Comparison of ENCODE assay signal across 16 cellular contexts in genomic region chr11:690738-691633, GRCh38. TPM values are rescaled to one million over a fixed set of nuclear protein-coding genes. Genes with fewer than 3 reads are reported as not detected.
A peak's percentile ranks its signal among the peaks of the same experiment; 100 is the strongest.
DNase-seq lines count a peak whose midpoint lies in the region; ATAC-seq and TF ChIP-seq lines count a peak whose summit lies in the region.
"Had no signal": no experiment of that assay in that cellular context is flagged by ENCODE, and none has a peak within 500 bp of the region (broad histone marks: within the 10 kb centered on the region; RNA-seq: fewer than 3 reads in every experiment).

No MANE protein-coding gene starts in this region.

- H3K4me1 ChIP-seq in thymus (ENCODE audit: control insufficient read depth, insufficient read depth, low read length) (peaks cover 13% of the 10 kb centered on the region), PC-9 (replicated peaks; ENCODE audit: insufficient read depth) (0 out of 2 replicates have a peak, but pooled peaks cover 18% of the 10 kb centered on the region)

- H2AFZ ChIP-seq in PC-9 = no peak overlapping the region

- H3K9me3 Mint-ChIP-seq in activated naive CD4-positive, alpha-beta T cell treated with anti-CD3 and anti-CD28 coated beads, Interleukin-2, amount 10 ng/mL, durations not matched to agents 7 days and 5 days = no peaks in the 10 kb centered on the region
- no peaks in the 10 kb centered on the region for H3K9me3 Mint-ChIP-seq in activated CD8-positive, alpha-beta T cell treated with anti-CD3 and anti-CD28 coated beads, Interleukin-2, amount 10 ng/mL, durations not matched to agents 7 days and 5 days (ENCODE audit: insufficient read depth)
- H3K9me3 Mint-ChIP-seq: natural killer cell treated with Interleukin-12 subunit alpha and Interleukin-12 subunit beta and Interleukin-15 and Interleukin-18, amount 100 ng/mL, for 72 hours had no signal

- POLR2A ChIA-PET in activated CD8-positive, alpha-beta T cell treated with anti-CD3 and anti-CD28 coated beads, Interleukin-2, amount 10 ng/mL, durations not matched to agents 7 days and 5 days (lab: Charles Lee) = no interaction called here
- POLR2A ChIA-PET in PC-9 (lab: Charles Lee; ENCODE audit: unreplicated experiment) = no interaction called here

- H3K4me2 ChIP-seq in PC-9 = no peak overlapping the region

- peaks cover 6% of the 10 kb centered on the region for H3K27me3 Mint-ChIP-seq in activated naive CD4-positive, alpha-beta T cell treated with anti-CD3 and anti-CD28 coated beads, Interleukin-2, amount 10 ng/mL, durations not matched to agents 7 days and 5 days
- no peaks in the 10 kb centered on the region for H3K27me3 Mint-ChIP-seq in activated CD8-positive, alpha-beta T cell treated with anti-CD3 and anti-CD28 coated beads, Interleukin-2, amount 10 ng/mL, durations not matched to agents 7 days and 5 days (ENCODE audit: low read depth)
- H3K27me3 Mint-ChIP-seq: natural killer cell treated with Interleukin-12 subunit alpha and Interleukin-12 subunit beta and Interleukin-15 and Interleukin-18, amount 100 ng/mL, for 72 hours had no signal

- TF ChIP-seq CTCF in fibroblast of villous mesenchyme (IDR thresholded peaks at IDR 0.05; ENCODE audit: insufficient read depth, low read depth, low read length) = no peak
- TF ChIP-seq CTCF in PC-9 (conservative IDR thresholded peaks at IDR 0.05) = no peak

- H3K4me3 ChIP-seq in fibroblast of villous mesenchyme (ENCODE audit: low read depth, low read length) (no peak overlapping the region), thymus (ENCODE audit: low read length) (no peak overlapping the region), PC-9 (no peak overlapping the region)

- H4K20me1 ChIP-seq in PC-9 (ENCODE audit: insufficient read depth) = peaks cover 11% of the 10 kb centered on the region

- DNase-seq in activated naive CD4-positive, alpha-beta T cell treated with anti-CD3 and anti-CD28 coated beads, Interleukin-2, amount 10 ng/mL, durations not matched to agents 7 days and 5 days = peak; percentile 62
- no peak for DNase-seq in activated naive CD4-positive, alpha-beta T cell treated with Interleukin-2 at 50 U/mL for 16 hours
- DNase-seq in activated CD8-positive, alpha-beta T cell treated with anti-CD3 and anti-CD28 coated beads, Interleukin-2, amount 10 ng/mL, durations not matched to agents 7 days and 5 days = peak; percentile 38
- DNase-seq in fibroblast of villous mesenchyme (ENCODE audit: low read depth) = peak; percentile 35
- no peak for DNase-seq in PC-9
- DNase-seq in GM03348 (ENCODE audit: low spot score) = no peak
- DNase-seq: foreskin keratinocyte; NCI-H1105; NCI-H510A; stimulated activated CD4-positive, alpha-beta T cell treated with anti-CD3 and anti-CD28 coated beads, Interleukin-12 subunit alpha, Interleukin-12 subunit beta, amount 100 ng/mL, for 4 hours; stimulated activated CD8-positive, alpha-beta memory T cell treated with anti-CD3 and anti-CD28 coated beads, Interleukin-4, amount 100 ng/mL, for 48 hours; T1000 had no signal

- H3K9me3 ChIP-seq in thymus (ENCODE audit: control insufficient read depth) = no peaks in the 10 kb centered on the region
- H3K9me3 ChIP-seq in PC-9 (ENCODE audit: insufficient read depth, low read depth) = no peaks in the 10 kb centered on the region

- CTCF ChIA-PET in activated naive CD4-positive, alpha-beta T cell treated with anti-CD3 and anti-CD28 coated beads, Interleukin-2, amount 10 ng/mL, durations not matched to agents 7 days and 5 days (lab: Charles Lee) = interaction anchor here (0.8 to 2.4 kb wide), 4 partner anchors 10 to 33 kb away, joined by 3 to 11 read pairs (median 5); no protein-coding TSS in a partner anchor
- CTCF ChIA-PET in activated CD8-positive, alpha-beta T cell treated with anti-CD3 and anti-CD28 coated beads, Interleukin-2, amount 10 ng/mL, durations not matched to agents 7 days and 5 days (lab: Charles Lee) = interaction anchor here (1.1 kb wide), 2 partner anchors 35 to 36 kb away, joined by 3 to 4 read pairs; no protein-coding TSS in a partner anchor
- CTCF ChIA-PET in PC-9 (lab: Charles Lee) = no interaction called here

- no peaks in the 10 kb centered on the region for H3K9me2 ChIP-seq in PC-9 (ENCODE audit: insufficient read depth)

- BruUV-seq in PC-9 (replicated peaks; lab: Mats Ljungman, UMichigan) = no TSS peak

- H3F3A ChIP-seq in PC-9 (ENCODE audit: insufficient read depth, low read depth) = no peaks in the 10 kb centered on the region

- peak overlapping the region; percentile 87 for H3K27ac Mint-ChIP-seq in activated naive CD4-positive, alpha-beta T cell treated with anti-CD3 and anti-CD28 coated beads, Interleukin-2, amount 10 ng/mL, durations not matched to agents 7 days and 5 days
- H3K27ac Mint-ChIP-seq in activated CD8-positive, alpha-beta T cell treated with anti-CD3 and anti-CD28 coated beads, Interleukin-2, amount 10 ng/mL, durations not matched to agents 7 days and 5 days = no peak overlapping the region

- peaks cover 48% of the 10 kb centered on the region for H3K4me1 Mint-ChIP-seq in activated naive CD4-positive, alpha-beta T cell treated with anti-CD3 and anti-CD28 coated beads, Interleukin-2, amount 10 ng/mL, durations not matched to agents 7 days and 5 days
- peaks cover 45% of the 10 kb centered on the region for H3K4me1 Mint-ChIP-seq in activated CD8-positive, alpha-beta T cell treated with anti-CD3 and anti-CD28 coated beads, Interleukin-2, amount 10 ng/mL, durations not matched to agents 7 days and 5 days (ENCODE audit: low read depth)

- H3K27me3 ChIP-seq in thymus (ENCODE audit: control insufficient read depth, insufficient read depth) (no peaks in the 10 kb centered on the region), PC-9 (ENCODE audit: insufficient read depth, low read depth) (no peaks in the 10 kb centered on the region)
- H3K27me3 ChIP-seq: foreskin keratinocyte had no signal

- peaks cover 43% of the 10 kb centered on the region for H3K36me3 ChIP-seq in thymus (ENCODE audit: control insufficient read depth, insufficient read depth)
- H3K36me3 ChIP-seq in PC-9 (ENCODE audit: low read depth) = no peaks in the 10 kb centered on the region

- intact Hi-C loops in PC-9 (cut with micrococcal nuclease; ENCODE audit: unreplicated experiment) = no loop called here

- peak overlapping the region; percentile 85 for H3K4me3 Mint-ChIP-seq in activated naive CD4-positive, alpha-beta T cell treated with anti-CD3 and anti-CD28 coated beads, Interleukin-2, amount 10 ng/mL, durations not matched to agents 7 days and 5 days
- peak overlapping the region; percentile 8 for H3K4me3 Mint-ChIP-seq in activated CD8-positive, alpha-beta T cell treated with anti-CD3 and anti-CD28 coated beads, Interleukin-2, amount 10 ng/mL, durations not matched to agents 7 days and 5 days
- H3K4me3 Mint-ChIP-seq: natural killer cell treated with Interleukin-12 subunit alpha and Interleukin-12 subunit beta and Interleukin-15 and Interleukin-18, amount 100 ng/mL, for 72 hours had no signal

- no peak for ATAC-seq in activated CD8-positive, alpha-beta T cell treated with anti-CD3 and anti-CD28 coated beads, Interleukin-2, amount 10 ng/mL, durations not matched to agents 7 days and 5 days
- ATAC-seq in GM21367 (IDR thresholded peaks at IDR 0.05; ENCODE audit: unreplicated experiment) = no peak
- ATAC-seq: foreskin keratinocyte; natural killer cell treated with Interleukin-12 subunit alpha and Interleukin-12 subunit beta and Interleukin-15 and Interleukin-18, amount 100 ng/mL, for 72 hours had no signal

- H3K79me2 ChIP-seq in PC-9 (ENCODE audit: low read depth) = peaks cover 34% of the 10 kb centered on the region

- WGBS in thymus = 87% methylated on average over 27 of the region's 27 CpGs

- H3K36me3 Mint-ChIP-seq in activated naive CD4-positive, alpha-beta T cell treated with anti-CD3 and anti-CD28 coated beads, Interleukin-2, amount 10 ng/mL, durations not matched to agents 7 days and 5 days = peaks cover 46% of the 10 kb centered on the region
- H3K36me3 Mint-ChIP-seq in activated CD8-positive, alpha-beta T cell treated with anti-CD3 and anti-CD28 coated beads, Interleukin-2, amount 10 ng/mL, durations not matched to agents 7 days and 5 days (ENCODE audit: low read depth) = peaks cover 32% of the 10 kb centered on the region
- H3K36me3 Mint-ChIP-seq: natural killer cell treated with Interleukin-12 subunit alpha and Interleukin-12 subunit beta and Interleukin-15 and Interleukin-18, amount 100 ng/mL, for 72 hours had no signal

- H3K27ac ChIP-seq in thymus (ENCODE audit: low read depth) (peak overlapping the region; percentile 40), PC-9 (no peak overlapping the region)
- H3K27ac ChIP-seq: foreskin keratinocyte had no signal

RNA-seq across cellular contexts. Expression of gene DEAF1, which starts 4.0 kb away (rescaled TPM):
- total RNA-seq in activated CD8-positive, alpha-beta T cell treated with anti-CD3 and anti-CD28 coated beads, Interleukin-2, amount 10 ng/mL, durations not matched to agents 7 days and 5 days = 10 to 100 TPM; 34.1 to 36.7 TPM
- 33.7 and 33.8 TPM in 2 replicates for total RNA-seq in fibroblast of villous mesenchyme
- 27.2 TPM for polyA plus RNA-seq in thymus
- 36.9 and 44.4 TPM in 2 replicates for total RNA-seq in PC-9 (2021)

RNA-seq across cellular contexts. Expression of gene TMEM80, which starts 4.6 kb away (rescaled TPM):
- 10 to 100 TPM; 27.1 to 29.8 TPM for total RNA-seq in activated CD8-positive, alpha-beta T cell treated with anti-CD3 and anti-CD28 coated beads, Interleukin-2, amount 10 ng/mL, durations not matched to agents 7 days and 5 days
- 13.0 and 16.8 TPM in 2 replicates for total RNA-seq in fibroblast of villous mesenchyme
- polyA plus RNA-seq in thymus = 31.1 TPM
- 34.0 and 36.6 TPM in 2 replicates for total RNA-seq in PC-9 (2021)

RNA-seq across cellular contexts. Expression of gene EPS8L2, which starts 15.0 kb away (rescaled TPM):
- total RNA-seq in activated CD8-positive, alpha-beta T cell treated with anti-CD3 and anti-CD28 coated beads, Interleukin-2, amount 10 ng/mL, durations not matched to agents 7 days and 5 days = 10 to 100 TPM; 13.9 to 15.0 TPM
- total RNA-seq in fibroblast of villous mesenchyme (42.5 and 55.3 TPM in 2 replicates), PC-9 (2021) (228 and 229 TPM in 2 replicates)
- polyA plus RNA-seq in thymus = 28.8 TPM

RNA-seq across cellular contexts. Expression of gene DRD4, which starts 53.9 kb away (rescaled TPM):
- under 1 TPM; 0.42 to 0.76 TPM for total RNA-seq in activated CD8-positive, alpha-beta T cell treated with anti-CD3 and anti-CD28 coated beads, Interleukin-2, amount 10 ng/mL, durations not matched to agents 7 days and 5 days
- total RNA-seq in fibroblast of villous mesenchyme (not detected in 2 replicates), PC-9 (2021) (0.35 and 1.4 TPM in 2 replicates)
- 0.82 TPM for polyA plus RNA-seq in thymus
- total RNA-seq: foreskin keratinocyte had no signal
- polyA plus RNA-seq: keratinocyte had no signal

RNA-seq across cellular contexts. Expression of gene TALDO1, which starts 56.3 kb away (rescaled TPM):
- total RNA-seq in activated CD8-positive, alpha-beta T cell treated with anti-CD3 and anti-CD28 coated beads, Interleukin-2, amount 10 ng/mL, durations not matched to agents 7 days and 5 days = 100 to 1,000 TPM; 278 to 289 TPM
- total RNA-seq in fibroblast of villous mesenchyme = 142 and 148 TPM in 2 replicates
- polyA plus RNA-seq in thymus = 115 TPM
- total RNA-seq in PC-9 (2021) = 434 and 446 TPM in 2 replicates

Comparison
In these comparisons a context has a peak if more than half of its experiments do, and no peak if none do; other contexts are left out.
1. DNase-seq: peak in activated naive CD4-positive, alpha-beta T cell treated with anti-CD3 and anti-CD28 coated beads, Interleukin-2, amount 10 ng/mL, durations not matched to agents 7 days and 5 days (single experiment), activated CD8-positive, alpha-beta T cell treated with anti-CD3 and anti-CD28 coated beads, Interleukin-2, amount 10 ng/mL, durations not matched to agents 7 days and 5 days (single experiment) and fibroblast of villous mesenchyme (single experiment); none in activated naive CD4-positive, alpha-beta T cell treated with Interleukin-2 at 50 U/mL for 16 hours (single experiment), PC-9 (0 of 2) and GM03348 (single experiment).